Comparison of ENCODE assay signal across 9 cellular contexts in genomic region chr16:85172465-85173071, GRCh38.
DNase-seq lines count a peak whose midpoint lies in the region; ATAC-seq, FAIRE-seq and TF ChIP-seq lines count a peak whose summit lies in the region.
"Had no signal": no experiment of that assay in that cellular context is flagged by ENCODE, and none has a peak within 500 bp of the region (broad histone marks: within the 10 kb centered on the region; RNA-seq: fewer than 3 reads in every experiment).

No MANE protein-coding gene starts in this region.

- TF ChIP-seq CTCF in bronchial epithelial cell (IDR thresholded peaks at IDR 0.05; ENCODE audit: insufficient read depth, low read length, severe bottlenecking), result peak; percentile 43

- H3K4me3 Mint-ChIP-seq in naive thymus-derived CD4-positive, alpha-beta T cell, result peak overlapping the region in 4 of 10 donors; percentile 2 to 29 (median 8)

- POLR2A ChIA-PET in naive thymus-derived CD4-positive, alpha-beta T cell (lab: Charles Lee), result no interaction called here

- H3K4me1 Mint-ChIP-seq in naive thymus-derived CD4-positive, alpha-beta T cell, result peaks cover 0 to 5% (median 4%) of the 10 kb centered on the region in 7 donors

- H3K9me3 Mint-ChIP-seq in naive thymus-derived CD4-positive, alpha-beta T cell, result peaks cover 0 to 1% (median 0%) of the 10 kb centered on the region in 11 donors

- peak overlapping the region; percentile 46 for H3K4me2 ChIP-seq in mesenchymal stem cell (ENCODE audit: low read length, poor library complexity, severe bottlenecking)

- H2AK5ac ChIP-seq in mesenchymal stem cell (ENCODE audit: low read length, severe bottlenecking), result no peak overlapping the region

- H3K9ac ChIP-seq in mesenchymal stem cell (ENCODE audit: low read length), result peak overlapping the region; percentile 83

- H2BK12ac ChIP-seq in mesenchymal stem cell (ENCODE audit: low read length in 2 of 2), result no peak overlapping the region

- no peak overlapping the region for H2BK5ac ChIP-seq in mesenchymal stem cell (ENCODE audit: low read depth, low read length, poor library complexity, severe bottlenecking)

- peaks cover 82% of the 10 kb centered on the region for H3K4me1 ChIP-seq in mesenchymal stem cell (ENCODE audit: control insufficient read depth, insufficient read depth, low read depth, low read length)
- H3K4me1 ChIP-seq in naive thymus-derived CD4-positive, alpha-beta T cell (ENCODE audit: control insufficient read depth in 2 of 2, insufficient read depth in 2 of 2, low read length in 2 of 2), result no peaks in the 10 kb centered on the region

- no peak overlapping the region for H3K23ac ChIP-seq in mesenchymal stem cell (ENCODE audit: low read length in 2 of 2)

- no peak for ATAC-seq in naive thymus-derived CD4-positive, alpha-beta T cell
- ATAC-seq in GM19324 (IDR thresholded peaks at IDR 0.05; ENCODE audit: low FRiP score, unreplicated experiment) (no peak), GM18861 (IDR thresholded peaks at IDR 0.05; ENCODE audit: unreplicated experiment) (no peak)

- H3K4ac ChIP-seq in mesenchymal stem cell (ENCODE audit: low read depth in 1 of 2, low read length in 2 of 2), result peak overlapping the region in 1 of 2 experiments; percentile 67

- peak overlapping the region; percentile 42 for H2BK120ac ChIP-seq in mesenchymal stem cell (ENCODE audit: low read depth, low read length)

- peaks cover 0 to 4% (median 0%) of the 10 kb centered on the region in 5 donors for H3K36me3 Mint-ChIP-seq in naive thymus-derived CD4-positive, alpha-beta T cell

- H3K27me3 Mint-ChIP-seq in naive thymus-derived CD4-positive, alpha-beta T cell, result peaks cover 49 to 76% (median 58%) of the 10 kb centered on the region in 5 donors

- H4K8ac ChIP-seq in mesenchymal stem cell (ENCODE audit: low read length), result peak overlapping the region; percentile 29

- H3K18ac ChIP-seq in mesenchymal stem cell (ENCODE audit: low read depth in 1 of 2, low read length in 2 of 2), result peak overlapping the region; percentile 68 to 78

- peak overlapping the region; percentile 56 for H4K91ac ChIP-seq in mesenchymal stem cell (ENCODE audit: low read length)

- intact Hi-C loops in naive thymus-derived CD4-positive, alpha-beta T cell (cut with micrococcal nuclease), result no loop called here

- FAIRE-seq in bronchial epithelial cell (lab: Jason Lieb, UNC), result no peak

- H3K14ac ChIP-seq in mesenchymal stem cell (ENCODE audit: low read length in 2 of 2), result peak overlapping the region in 1 of 2 experiments; percentile 30

- 32% methylated on average over 21 of the region's 26 CpGs for WGBS in mesenchymal stem cell

- no peak overlapping the region for H3K27ac ChIP-seq in mesenchymal stem cell (ENCODE audit: low read length, poor library complexity, severe bottlenecking)
- no peak overlapping the region for H3K27ac ChIP-seq in naive thymus-derived CD4-positive, alpha-beta T cell (ENCODE audit: low read depth, low read length)

- peak; percentile 65 for DNase-seq in ELF-1 (ENCODE audit: low read depth, low spot score)
- peak; percentile 69 for DNase-seq in NCI-H1092 (lab: John Stamatoyannopoulos, UW)
- DNase-seq in bronchial epithelial cell (ENCODE audit: low read depth), result peak; percentile 12
- peak; percentile 66 for DNase-seq in mesenchymal stem cell
- DNase-seq in naive thymus-derived CD4-positive, alpha-beta T cell, result no peak
- DNase-seq in NCI-H1048 (lab: John Stamatoyannopoulos, UW), result no peak
- DNase-seq: naive B cell had no signal

- no peak overlapping the region for H2AFZ ChIP-seq in mesenchymal stem cell (ENCODE audit: low read depth, low read length)

- H3K27ac Mint-ChIP-seq in naive thymus-derived CD4-positive, alpha-beta T cell, result no peak overlapping the region
- H3K27ac Mint-ChIP-seq: naive B cell had no signal

- H3K79me1 ChIP-seq in mesenchymal stem cell (replicated peaks; ENCODE audit: low read length, poor library complexity, severe bottlenecking), result peaks cover 30% of the 10 kb centered on the region

- CTCF ChIA-PET in naive thymus-derived CD4-positive, alpha-beta T cell (lab: Charles Lee), result no interaction called here

- no peaks in the 10 kb centered on the region for H3K27me3 ChIP-seq in bronchial epithelial cell (ENCODE audit: control insufficient read depth, insufficient read depth, low read length)
- no peaks in the 10 kb centered on the region for H3K27me3 ChIP-seq in mesenchymal stem cell (ENCODE audit: control insufficient read depth in 1 of 2, insufficient read depth in 1 of 2, low read length in 2 of 2)
- H3K27me3 ChIP-seq in naive thymus-derived CD4-positive, alpha-beta T cell (ENCODE audit: control insufficient read depth in 2 of 2, insufficient read depth in 2 of 2, low read length in 2 of 2), result no peaks in the 10 kb centered on the region

- H3K36me3 ChIP-seq in bronchial epithelial cell (ENCODE audit: control insufficient read depth, insufficient read depth, low read length) (no peaks in the 10 kb centered on the region), mesenchymal stem cell (ENCODE audit: control insufficient read depth in 1 of 2, insufficient read depth in 2 of 2, low read depth in 1 of 2, low read length in 2 of 2) (peaks cover 0 to 21% of the 10 kb centered on the region in 2 experiments)
- no peaks in the 10 kb centered on the region for H3K36me3 ChIP-seq in naive thymus-derived CD4-positive, alpha-beta T cell (ENCODE audit: control insufficient read depth in 2 of 3, insufficient read depth in 3 of 3, low read length in 3 of 3)

- H2BK15ac ChIP-seq in mesenchymal stem cell (ENCODE audit: low read depth, poor library complexity, severe bottlenecking), result peak overlapping the region; percentile 49

- no peaks in the 10 kb centered on the region for H3K9me3 ChIP-seq in mesenchymal stem cell (ENCODE audit: control insufficient read depth, low read length)
- no peaks in the 10 kb centered on the region for H3K9me3 ChIP-seq in naive thymus-derived CD4-positive, alpha-beta T cell (ENCODE audit: control insufficient read depth in 2 of 3, low read length in 3 of 3)

- H3K4me3 ChIP-seq in bronchial epithelial cell (ENCODE audit: low read depth, low read length), result no peak overlapping the region
- H3K4me3 ChIP-seq in mesenchymal stem cell (ENCODE audit: insufficient read depth in 1 of 2, low read depth in 1 of 2, low read length in 2 of 2), result peak overlapping the region; percentile 43 to 82
- no peak overlapping the region for H3K4me3 ChIP-seq in naive thymus-derived CD4-positive, alpha-beta T cell (ENCODE audit: low read length)

Comparison
In these comparisons a context has a peak if more than half of its experiments do, and no peak if none do; other contexts are left out.
1. DNase-seq: peak in ELF-1 (single experiment), NCI-H1092 (single experiment), bronchial epithelial cell (single experiment) and mesenchymal stem cell (single experiment); none in naive thymus-derived CD4-positive, alpha-beta T cell (0 of 9) and NCI-H1048 (single experiment).
2. H3K4me3 ChIP-seq: peak in mesenchymal stem cell (2 of 2); none in bronchial epithelial cell (single experiment) and naive thymus-derived CD4-positive, alpha-beta T cell (single experiment).